ENCODE assay signal across 10 cellular contexts in genomic region chr4:175953960-175954521, GRCh38.
A peak's percentile ranks its signal among the peaks of the same experiment; 100 is the strongest.
DNase-seq lines count a peak whose midpoint lies in the region; ATAC-seq and TF ChIP-seq lines count a peak whose summit lies in the region.
"Had no signal": no experiment of that assay in that cellular context is flagged by ENCODE, and none has a peak within 500 bp of the region (broad histone marks: within the 10 kb centered on the region; RNA-seq: fewer than 3 reads in every experiment).

No MANE protein-coding gene starts in this region.

- peaks cover 9% of the 10 kb centered on the region for H3K4me1 Mint-ChIP-seq in activated B cell treated with CpG ODN at 0.5 μM for 24 hours

- no peaks in the 10 kb centered on the region for H3K4me1 ChIP-seq in vagina
- H3K4me1 ChIP-seq in left lung: no peaks in the 10 kb centered on the region
- H3K4me1 ChIP-seq in effector memory CD4-positive, alpha-beta T cell (ENCODE audit: control insufficient read depth, insufficient read depth, low read length, poor library complexity, severe bottlenecking): no peaks in the 10 kb centered on the region
- H3K4me1 ChIP-seq: tibial nerve had no signal

- no peaks in the 10 kb centered on the region for H3K36me3 ChIP-seq in vagina
- H3K36me3 ChIP-seq in left lung: no peaks in the 10 kb centered on the region
- H3K36me3 ChIP-seq in effector memory CD4-positive, alpha-beta T cell (ENCODE audit: control insufficient read depth, insufficient read depth, low read length): no peaks in the 10 kb centered on the region
- H3K36me3 ChIP-seq: tibial nerve had no signal

- no peaks in the 10 kb centered on the region for H3K36me3 Mint-ChIP-seq in activated B cell treated with CpG ODN at 0.5 μM for 24 hours (ENCODE audit: low read depth)

- H3K9me3 ChIP-seq in vagina (no peaks in the 10 kb centered on the region), left lung (no peaks in the 10 kb centered on the region)
- H3K9me3 ChIP-seq in effector memory CD4-positive, alpha-beta T cell (ENCODE audit: control insufficient read depth, low read length): no peaks in the 10 kb centered on the region
- H3K9me3 ChIP-seq: tibial nerve had no signal

- CTCF ChIA-PET in activated B cell treated with CpG ODN at 0.5 μM for 24 hours (lab: Charles Lee): interaction anchor here (0.7 to 1.4 kb wide), 5 partner anchors 9 to 387 kb away, joined by 3 to 9 read pairs (median 3); no protein-coding TSS in a partner anchor

- no peak for TF ChIP-seq POLR2A in vagina (IDR thresholded peaks at IDR 0.05)

- no peaks in the 10 kb centered on the region for H3K9me3 Mint-ChIP-seq in activated B cell treated with CpG ODN at 0.5 μM for 24 hours
- H3K9me3 Mint-ChIP-seq: T-helper 1 cell treated with Interleukin-12 subunit alpha and Interleukin-12 subunit beta and Interleukin-4 antibody, amounts not matched to agents 30 μg/mL and 1 μg/mL, for 36 hours had no signal

- H3K4me3 ChIP-seq in GM12864 (ENCODE audit: low read depth, low read length): no peak overlapping the region
- H3K4me3 ChIP-seq in vagina: no peak overlapping the region
- no peak overlapping the region for H3K4me3 ChIP-seq in left lung
- H3K4me3 ChIP-seq in effector memory CD4-positive, alpha-beta T cell (ENCODE audit: insufficient read depth, low read depth, low read length, poor library complexity, severe bottlenecking): no peak overlapping the region
- H3K4me3 ChIP-seq: tibial nerve had no signal

- no peak overlapping the region for H3K4me3 Mint-ChIP-seq in activated B cell treated with CpG ODN at 0.5 μM for 24 hours
- H3K4me3 Mint-ChIP-seq: T-helper 1 cell treated with Interleukin-12 subunit alpha and Interleukin-12 subunit beta and Interleukin-4 antibody, amounts not matched to agents 30 μg/mL and 1 μg/mL, for 36 hours had no signal

- peak; percentile 70 for ATAC-seq in HG03196 (IDR thresholded peaks at IDR 0.05; ENCODE audit: unreplicated experiment)
- peak; percentile 75 for ATAC-seq in activated B cell treated with CpG ODN at 0.5 μM for 24 hours (ENCODE audit: low read depth)
- no peak for ATAC-seq in left lung

- H3K27me3 ChIP-seq in vagina (no peaks in the 10 kb centered on the region), left lung (no peaks in the 10 kb centered on the region)
- H3K27me3 ChIP-seq in effector memory CD4-positive, alpha-beta T cell (replicated peaks; ENCODE audit: control insufficient read depth, insufficient read depth, low read length, poor library complexity, severe bottlenecking): no peaks in the 10 kb centered on the region
- H3K27me3 ChIP-seq: tibial nerve had no signal

- H3K27ac ChIP-seq in vagina: no peak overlapping the region
- H3K27ac ChIP-seq in left lung: no peak overlapping the region
- no peak overlapping the region for H3K27ac ChIP-seq in effector memory CD4-positive, alpha-beta T cell (ENCODE audit: insufficient read depth, low read length, poor library complexity, severe bottlenecking)
- H3K27ac ChIP-seq: tibial nerve had no signal

- intact Hi-C loops in activated B cell treated with CpG ODN at 0.5 μM for 24 hours (cut with micrococcal nuclease) (loop anchor here (2.0 to 10.0 kb wide), 3 partner anchors 101 to 323 kb away; no protein-coding TSS in a partner anchor), vagina (cut with DNase I) (no loop called here), left lung (cut with DNase I) (no loop called here)

- POLR2A ChIA-PET in activated B cell treated with CpG ODN at 0.5 μM for 24 hours (lab: Charles Lee): no interaction called here

- DNase-seq in GM12864 (ENCODE audit: low read depth) (no peak), GM20000 (ENCODE audit: low spot score) (peak; percentile 30), activated B cell treated with CpG ODN at 0.5 μM for 24 hours (no peak), vagina (ENCODE audit: extremely low spot score in 2 of 2) (no peak), HuH-7 (ENCODE audit: low spot score) (no peak), left lung (no peak)
- no peak for DNase-seq in effector memory CD4-positive, alpha-beta T cell

- H3K27me3 Mint-ChIP-seq in activated B cell treated with CpG ODN at 0.5 μM for 24 hours: peaks cover 1% of the 10 kb centered on the region

- H3K27ac Mint-ChIP-seq in activated B cell treated with CpG ODN at 0.5 μM for 24 hours: no peak overlapping the region
- H3K27ac Mint-ChIP-seq: T-helper 1 cell treated with Interleukin-12 subunit alpha and Interleukin-12 subunit beta and Interleukin-4 antibody, amounts not matched to agents 30 μg/mL and 1 μg/mL, for 36 hours had no signal

- TF ChIP-seq CTCF in GM12864 (IDR thresholded peaks at IDR 0.05; ENCODE audit: low read depth, low read length, missing control alignments) (peak; percentile 42), GM20000 (IDR thresholded peaks at IDR 0.05; ENCODE audit: extremely low read depth, missing control alignments) (no peak), activated B cell treated with CpG ODN at 0.5 μM for 24 hours (IDR thresholded peaks at IDR 0.05) (no peak), vagina (IDR thresholded peaks at IDR 0.05) (no peak), left lung (IDR thresholded peaks at IDR 0.05) (no peak)
